In the genomic region with DNA sequence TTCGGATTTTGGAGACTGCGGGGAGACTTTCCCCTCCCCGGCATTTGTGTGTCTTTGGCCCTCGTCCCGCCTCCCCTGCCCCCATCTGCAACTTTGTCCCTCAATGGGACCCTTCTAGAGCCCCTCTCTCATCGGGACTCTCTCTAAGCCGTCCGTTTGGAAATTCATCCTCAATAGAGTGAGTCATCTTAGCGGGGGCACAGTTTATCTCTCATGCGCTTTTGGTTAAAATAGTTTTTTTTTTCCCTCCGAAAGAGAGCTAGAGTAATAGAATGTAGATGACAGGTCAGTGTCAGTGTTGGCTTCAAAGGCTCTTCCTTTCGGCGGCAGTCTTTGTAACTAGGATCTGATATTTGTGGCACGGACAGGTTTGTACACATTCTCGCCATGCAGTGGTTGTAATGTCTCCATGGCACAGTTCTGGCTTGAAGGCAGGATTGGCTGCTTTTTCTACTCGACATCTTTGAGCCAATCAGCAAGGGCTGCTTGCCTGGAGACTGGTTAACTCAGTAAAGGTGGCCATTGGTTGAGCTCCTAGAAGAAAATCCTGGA, we compare ENCODE assay signal across 8 cellular contexts. TPM values are rescaled to one million over a fixed set of nuclear protein-coding genes. Genes with fewer than 3 reads are reported as not detected.
DNase-seq lines count a peak whose midpoint lies in the region; ATAC-seq and TF ChIP-seq lines count a peak whose summit lies in the region.

No MANE protein-coding gene starts in this region.

- intact Hi-C loops in testis (cut with DNase I; ENCODE audit: low total_unique reads), result no loop called here

- peak overlapping the region; percentile 96 for H3K4me3 Mint-ChIP-seq in activated naive CD4-positive, alpha-beta T cell treated with anti-CD3 and anti-CD28 coated beads, Interleukin-2, amount 10 ng/mL, durations not matched to agents 7 days and 5 days

- H3K9ac ChIP-seq in MM.1S (ENCODE audit: low read length), result peak overlapping the region; percentile 98

- TF ChIP-seq CTCF in MM.1S (IDR thresholded peaks at IDR 0.05; ENCODE audit: low read length) (no peak), gastroesophageal sphincter (IDR thresholded peaks at IDR 0.05) (no peak), neutrophil (IDR thresholded peaks at IDR 0.05) (no peak), testis (IDR thresholded peaks at IDR 0.05) (no peak)

- peak overlapping the region; percentile 99 for H3K27ac ChIP-seq in MM.1S (ENCODE audit: low read length)
- peak overlapping the region; percentile 95 for H3K27ac ChIP-seq in SJCRH30
- H3K27ac ChIP-seq in gastroesophageal sphincter, result peak overlapping the region; percentile 99 to 100 (median 100)
- peak overlapping the region; percentile 86 for H3K27ac ChIP-seq in neutrophil
- peak overlapping the region; percentile 99 to 100 for H3K27ac ChIP-seq in testis

- no peak for TF ChIP-seq EP300 in gastroesophageal sphincter (IDR thresholded peaks at IDR 0.05)

- peaks cover 25% of the 10 kb centered on the region for H3K36me3 Mint-ChIP-seq in activated naive CD4-positive, alpha-beta T cell treated with anti-CD3 and anti-CD28 coated beads, Interleukin-2, amount 10 ng/mL, durations not matched to agents 7 days and 5 days

- H3K4me3 ChIP-seq in MM.1S (ENCODE audit: low read length) (peak overlapping the region; percentile 64), SJCRH30 (peak overlapping the region; percentile 83), gastroesophageal sphincter (peak overlapping the region; percentile 93 to 98), neutrophil (ENCODE audit: low read depth in 1 of 2, low read length in 1 of 2) (peak overlapping the region; percentile 79 to 93), testis (peak overlapping the region; percentile 90 to 96)

- ATAC-seq in gastroesophageal sphincter, result peak; percentile 82

- H3K4me1 ChIP-seq in MM.1S (ENCODE audit: low read length) (peaks cover 11% of the 10 kb centered on the region; the same call in 1 of the 2 replicates), SJCRH30 (no peaks in the 10 kb centered on the region; the same call in 1 of the 2 replicates), gastroesophageal sphincter (peaks cover 0 to 33% (median 0%) of the 10 kb centered on the region in 3 donors), neutrophil (ENCODE audit: control insufficient read depth in 1 of 2, insufficient read depth in 1 of 2, low read depth in 1 of 2, low read length in 1 of 2) (peaks cover 22 to 23% of the 10 kb centered on the region in 2 experiments), testis (peaks cover 6% of the 10 kb centered on the region)

- no peaks in the 10 kb centered on the region for H3K9me2 ChIP-seq in MM.1S (replicated peaks; ENCODE audit: insufficient read depth, low read length)

- peak overlapping the region; percentile 98 for H3K27ac Mint-ChIP-seq in activated naive CD4-positive, alpha-beta T cell treated with anti-CD3 and anti-CD28 coated beads, Interleukin-2, amount 10 ng/mL, durations not matched to agents 7 days and 5 days

- H3K79me2 ChIP-seq in MM.1S (ENCODE audit: low read length), result peaks cover 43% of the 10 kb centered on the region

- TF ChIP-seq POLR2A in gastroesophageal sphincter (IDR thresholded peaks at IDR 0.05) (no peak), testis (IDR thresholded peaks at IDR 0.05) (no peak)

- DNase-seq in GF-D8 (lab: John Stamatoyannopoulos, UW) (peak; percentile 89), HCEC 1CT (peak; percentile 84), MM.1S (peak; percentile 91), SJCRH30 (peak; percentile 86 to 95), testis (peak; percentile 92)
- peak; percentile 85 for DNase-seq in activated naive CD4-positive, alpha-beta T cell treated with anti-CD3 and anti-CD28 coated beads, Interleukin-2, amount 10 ng/mL, durations not matched to agents 7 days and 5 days

- no peaks in the 10 kb centered on the region for H4K20me1 ChIP-seq in MM.1S (ENCODE audit: insufficient read depth, low read length)

- H3K27me3 ChIP-seq in MM.1S (replicated peaks; ENCODE audit: insufficient read depth, low read length), result no peaks in the 10 kb centered on the region
- H3K27me3 ChIP-seq in SJCRH30, result no peaks in the 10 kb centered on the region
- H3K27me3 ChIP-seq in gastroesophageal sphincter, result no peaks in the 10 kb centered on the region
- H3K27me3 ChIP-seq in neutrophil, result peaks cover 27% of the 10 kb centered on the region
- no peaks in the 10 kb centered on the region for H3K27me3 ChIP-seq in testis

- CTCF ChIA-PET in activated naive CD4-positive, alpha-beta T cell treated with anti-CD3 and anti-CD28 coated beads, Interleukin-2, amount 10 ng/mL, durations not matched to agents 7 days and 5 days (lab: Charles Lee), result interaction anchor here (0.7 to 3.5 kb wide), 3 partner anchors 29 to 259 kb away, joined by 3 to 16 read pairs (median 3); no protein-coding TSS in a partner anchor

- H3K4me2 ChIP-seq in MM.1S (ENCODE audit: low read depth, low read length), result peak overlapping the region; percentile 95

- peaks cover 34% of the 10 kb centered on the region for H3F3A ChIP-seq in MM.1S (ENCODE audit: insufficient read depth, low read length)

- peaks cover 3% of the 10 kb centered on the region for H3K27me3 Mint-ChIP-seq in activated naive CD4-positive, alpha-beta T cell treated with anti-CD3 and anti-CD28 coated beads, Interleukin-2, amount 10 ng/mL, durations not matched to agents 7 days and 5 days

- H2AFZ ChIP-seq in MM.1S (ENCODE audit: low read length), result peak overlapping the region; percentile 48

- peaks cover 49% of the 10 kb centered on the region for H3K4me1 Mint-ChIP-seq in activated naive CD4-positive, alpha-beta T cell treated with anti-CD3 and anti-CD28 coated beads, Interleukin-2, amount 10 ng/mL, durations not matched to agents 7 days and 5 days

- no peaks in the 10 kb centered on the region for H3K9me3 ChIP-seq in MM.1S (replicated peaks; ENCODE audit: insufficient read depth, low read length)
- no peaks in the 10 kb centered on the region for H3K9me3 ChIP-seq in SJCRH30 (replicated peaks)
- H3K9me3 ChIP-seq in gastroesophageal sphincter, result no peaks in the 10 kb centered on the region
- no peaks in the 10 kb centered on the region for H3K9me3 ChIP-seq in neutrophil
- no peaks in the 10 kb centered on the region for H3K9me3 ChIP-seq in testis

- 1 to 2% methylated on average over 11 to 12 of the region's 16 CpGs for WGBS in gastroesophageal sphincter (ENCODE audit: low coverage in 1 of 2), 2 donors
- WGBS in testis, 2 donors, result 1% methylated on average over 16 of the region's 16 CpGs

- H3K9me3 Mint-ChIP-seq in activated naive CD4-positive, alpha-beta T cell treated with anti-CD3 and anti-CD28 coated beads, Interleukin-2, amount 10 ng/mL, durations not matched to agents 7 days and 5 days, result no peaks in the 10 kb centered on the region

- no peaks in the 10 kb centered on the region for H3K36me3 ChIP-seq in MM.1S (replicated peaks; ENCODE audit: insufficient read depth, low read length)
- H3K36me3 ChIP-seq in SJCRH30, result no peaks in the 10 kb centered on the region; the same call in 1 of the 2 replicates
- H3K36me3 ChIP-seq in gastroesophageal sphincter, result no peaks in the 10 kb centered on the region
- no peaks in the 10 kb centered on the region for H3K36me3 ChIP-seq in neutrophil
- H3K36me3 ChIP-seq in testis (ENCODE audit: low read depth, missing control alignments), result no peaks in the 10 kb centered on the region

RNA-seq across cellular contexts. Expression of gene N4BP2, which starts 1.0 kb away (rescaled TPM):
- total RNA-seq in SJCRH30 (2014; rRNA removed; shearing (Covaris generic)), result 17.9 and 20.6 TPM in 2 replicates
- total RNA-seq in gastroesophageal sphincter (10 to 100 TPM in 1 of 4 donors, 1 to 10 TPM in 3; 5.3 to 14.5 (median 7.3) TPM), testis (10 to 100 TPM in 1 of 2 donors, 1 to 10 TPM in 1; 8.5 to 14.6 TPM)
- polyA plus RNA-seq in testis (ENCODE audit: insufficient read depth, low read depth, low replicate concordance), result 3.9 TPM

Comparison
In these comparisons a context has a peak if more than half of its experiments do, and no peak if none do; other contexts are left out.
1. Peak in every context shown above with its lines: DNase-seq, ATAC-seq, H3K4me3 ChIP-seq and H3K27ac ChIP-seq.